ENCODE assay signal across 13 cellular contexts in genomic region chr5:96931605-96932004, GRCh38. TPM values are rescaled to one million over a fixed set of nuclear protein-coding genes. Genes with fewer than 3 reads are reported as not detected.
A peak's percentile ranks its signal among the peaks of the same experiment; 100 is the strongest.
DNase-seq lines count a peak whose midpoint lies in the region; ATAC-seq and TF ChIP-seq lines count a peak whose summit lies in the region.
"Had no signal": no experiment of that assay in that cellular context is flagged by ENCODE, and none has a peak within 500 bp of the region (broad histone marks: within the 10 kb centered on the region; RNA-seq: fewer than 3 reads in every experiment).

No MANE protein-coding gene starts in this region.

- H3K9me3 Mint-ChIP-seq in CD14-positive monocyte (peaks cover 0 to 5% (median 0%) of the 10 kb centered on the region in 7 donors), chondrocyte (ENCODE audit: low read depth) (no peaks in the 10 kb centered on the region)
- no peaks in the 10 kb centered on the region for H3K9me3 Mint-ChIP-seq in dendritic cell treated with granulocyte-macrophage colony-stimulating factor and Interleukin-4, amounts not matched to agents 40 ng/mL and 50 ng/mL, for 4 days

- H3K27ac Mint-ChIP-seq in CD14-positive monocyte (peak overlapping the region; percentile 22 to 84 (median 37)), chondrocyte (ENCODE audit: unreplicated experiment) (no peak overlapping the region)
- peak overlapping the region; percentile 75 for H3K27ac Mint-ChIP-seq in dendritic cell treated with granulocyte-macrophage colony-stimulating factor and Interleukin-4, amounts not matched to agents 40 ng/mL and 50 ng/mL, for 4 days

- ATAC-seq in GM18498 (IDR thresholded peaks at IDR 0.05; ENCODE audit: unreplicated experiment) (no peak), GM21825 (IDR thresholded peaks at IDR 0.05; ENCODE audit: unreplicated experiment) (no peak), GM21515 (IDR thresholded peaks at IDR 0.05; ENCODE audit: unreplicated experiment) (no peak)

- H3K4me3 ChIP-seq in GM08714 (ENCODE audit: low read length) = peak overlapping the region; percentile 61
- H3K4me3 ChIP-seq: right atrium auricular region, tibial artery had no signal

- intact Hi-C loops in CD14-positive monocyte (cut with micrococcal nuclease) = loop anchor here (5.0 to 10.0 kb wide), 2 partner anchors 49 to 127 kb away; partner anchors contain the start of gene ERAP1 (in 1 of the 2)
- intact Hi-C loops in dendritic cell treated with granulocyte-macrophage colony-stimulating factor and Interleukin-4, amounts not matched to agents 40 ng/mL and 50 ng/mL, for 4 days (cut with micrococcal nuclease) = no loop called here

- H3K27me3 Mint-ChIP-seq in CD14-positive monocyte (ENCODE audit: low read depth in 3 of 3) (no peaks in the 10 kb centered on the region), chondrocyte (ENCODE audit: low read depth) (no peaks in the 10 kb centered on the region)
- no peaks in the 10 kb centered on the region for H3K27me3 Mint-ChIP-seq in dendritic cell treated with granulocyte-macrophage colony-stimulating factor and Interleukin-4, amounts not matched to agents 40 ng/mL and 50 ng/mL, for 4 days

- H3K36me3 Mint-ChIP-seq in CD14-positive monocyte (no peaks in the 10 kb centered on the region), chondrocyte (ENCODE audit: low read depth) (peaks cover 2% of the 10 kb centered on the region)
- H3K36me3 Mint-ChIP-seq in dendritic cell treated with granulocyte-macrophage colony-stimulating factor and Interleukin-4, amounts not matched to agents 40 ng/mL and 50 ng/mL, for 4 days (ENCODE audit: low read depth) = peaks cover 25% of the 10 kb centered on the region

- peaks cover 46% of the 10 kb centered on the region for H3K4me1 Mint-ChIP-seq in CD14-positive monocyte
- peaks cover 53% of the 10 kb centered on the region for H3K4me1 Mint-ChIP-seq in dendritic cell treated with granulocyte-macrophage colony-stimulating factor and Interleukin-4, amounts not matched to agents 40 ng/mL and 50 ng/mL, for 4 days (ENCODE audit: low read depth)
- peaks cover 14% of the 10 kb centered on the region for H3K4me1 Mint-ChIP-seq in chondrocyte (ENCODE audit: low read depth)

- H3K4me3 Mint-ChIP-seq in CD14-positive monocyte (no peak overlapping the region), chondrocyte (ENCODE audit: unreplicated experiment) (no peak overlapping the region)
- no peak overlapping the region for H3K4me3 Mint-ChIP-seq in dendritic cell treated with granulocyte-macrophage colony-stimulating factor and Interleukin-4, amounts not matched to agents 40 ng/mL and 50 ng/mL, for 4 days

- DNase-seq in CD14-positive monocyte (ENCODE audit: low spot score) = peak; percentile 47
- DNase-seq in NOMO-1 (lab: John Stamatoyannopoulos, UW; ENCODE audit: unreplicated experiment in 2 of 2) = peak; percentile 13 to 39
- DNase-seq in chondrocyte (ENCODE audit: low spot score) = no peak
- DNase-seq: brain microvascular endothelial cell, NCI-H2171, SHP77 treated with DMSO at 0.1 percent for 48 hours, tibial artery had no signal

- no peak for TF ChIP-seq CTCF in CD14-positive monocyte (IDR thresholded peaks at IDR 0.05)
- no peak for TF ChIP-seq CTCF in chondrocyte (IDR thresholded peaks at IDR 0.05)

RNA-seq across cellular contexts. Expression of gene LNPEP, which starts 4.3 kb away (rescaled TPM):
- polyA plus RNA-seq in CD14-positive monocyte = 10 to 100 TPM; 14.5 to 22.5 TPM
- 30.7 to 47.7 TPM (median 31.4 TPM) in 3 replicates for total RNA-seq in chondrocyte

RNA-seq across cellular contexts. Expression of gene ERAP2, which starts 55.3 kb away (rescaled TPM):
- polyA plus RNA-seq in CD14-positive monocyte = 1 to 10 TPM; 3.0 to 3.4 TPM
- 1.2 to 2.7 TPM (median 2.2 TPM) in 3 replicates for total RNA-seq in chondrocyte
